ENCODE assay signal across 1 cellular context in genomic region chr9:116476935-116477381, GRCh38.
TF ChIP-seq lines count a peak whose summit lies in the region.

No MANE protein-coding gene starts in this region.

TF ChIP-seq in K562, 482 proteins besides CTCF, POLR2A, EP300 and RAD21 (continued from another document):
- TF ChIP-seq RREB1 (CRISPR knock-in tag; IDR thresholded peaks at IDR 0.05), result no peak
- no peak for TF ChIP-seq ZNF347 (CRISPR knock-in tag; IDR thresholded peaks at IDR 0.05; ENCODE audit: low read depth)
- no peak for TF ChIP-seq ZNF507 (tag; conservative IDR thresholded peaks at IDR 0.05)
